Comparison of ENCODE assay signal across 18 cellular contexts in genomic region chr20:18431206-18431605, GRCh38. TPM values are rescaled to one million over a fixed set of nuclear protein-coding genes. Genes with fewer than 3 reads are reported as not detected.
A peak's percentile ranks its signal among the peaks of the same experiment; 100 is the strongest.
DNase-seq lines count a peak whose midpoint lies in the region; ATAC-seq and TF ChIP-seq lines count a peak whose summit lies in the region.
"Had no signal": no experiment of that assay in that cellular context is flagged by ENCODE, and none has a peak within 500 bp of the region (broad histone marks: within the 10 kb centered on the region; RNA-seq: fewer than 3 reads in every experiment).

No MANE protein-coding gene starts in this region.

- no peaks in the 10 kb centered on the region for H3K79me1 ChIP-seq in trophoblast cell (ENCODE audit: low read length)

- no peak overlapping the region for H3K4me2 ChIP-seq in trophoblast cell (ENCODE audit: low read length)

- intact Hi-C loops in transverse colon (cut with DNase I; ENCODE audit: low total_unique reads) = no loop called here

- H3K27ac Mint-ChIP-seq in WTC11 = no peak overlapping the region

- H3K79me2 ChIP-seq in trophoblast cell (ENCODE audit: control insufficient read depth, insufficient read depth, low read length, poor library complexity) = no peaks in the 10 kb centered on the region

- H3K9ac ChIP-seq in trophoblast cell (ENCODE audit: low read length) = no peak overlapping the region

- WGBS in trophoblast cell (ENCODE audit: extremely low coverage, insufficient coverage, insufficient read length) = no CpG with 5 or more reads among the region's 6 CpGs
- WGBS in transverse colon (ENCODE audit: low coverage in 1 of 2), 2 donors = 91 to 93% methylated on average over 2 to 6 of the region's 6 CpGs

- H3K9me3 ChIP-seq in HEK293 (ENCODE audit: control insufficient read depth, insufficient read depth, low read depth, low read length) (no peaks in the 10 kb centered on the region), trophoblast cell (ENCODE audit: insufficient read depth, low read depth, low read length) (no peaks in the 10 kb centered on the region), transverse colon (no peaks in the 10 kb centered on the region)

- no peak for DNase-seq in WTC11 (ENCODE audit: low spot score)
- DNase-seq in iPS-NIHi7 (ENCODE audit: extremely low spot score) = peak; percentile 34
- peak; percentile 96 for DNase-seq in trophoblast cell
- DNase-seq in transverse colon = no peak
- no peak for DNase-seq in amygdala (lab: John Stamatoyannopoulos, UW)
- DNase-seq: C1 segment of cervical spinal cord; DND-41; H9; NCI-H1092 treated with DMSO at 0.1 percent for 48 hours; NCI-H146; NCI-H2029 treated with DMSO at 0.1 percent for 48 hours; NCI-H2171; NCI-H446; NK-92 treated with Interleukin-12 subunit alpha and Interleukin-12 subunit beta, amount 100 ng/mL, for 24 hours; Right ventricle myocardium superior had no signal

- H3K27ac ChIP-seq in HEK293 (ENCODE audit: extremely low read depth, low read depth, low read length) (no peak overlapping the region), trophoblast cell (ENCODE audit: low read depth, low read length) (no peak overlapping the region), transverse colon (no peak overlapping the region)
- H3K27ac ChIP-seq: SK-N-MC had no signal

- no peak overlapping the region for H2AK5ac ChIP-seq in trophoblast cell (ENCODE audit: low read length)

- no peak overlapping the region for H4K8ac ChIP-seq in trophoblast cell (ENCODE audit: low read depth, low read length)

- no peak overlapping the region for H3K14ac ChIP-seq in trophoblast cell (ENCODE audit: low read length)

- H3K4me3 ChIP-seq in HEK293 (ENCODE audit: low read depth, low read length) (no peak overlapping the region), trophoblast cell (ENCODE audit: low read depth, low read length) (no peak overlapping the region), transverse colon (no peak overlapping the region)
- H3K4me3 ChIP-seq: SK-N-MC had no signal

- H3K4me1 ChIP-seq in HEK293 (ENCODE audit: control insufficient read depth, insufficient read depth, low read length) (peaks cover 20% of the 10 kb centered on the region), trophoblast cell (ENCODE audit: control insufficient read depth in 1 of 2, insufficient read depth in 2 of 2, low read length in 2 of 2) (no peaks in the 10 kb centered on the region), transverse colon (peaks cover 0 to 24% (median 12%) of the 10 kb centered on the region in 4 donors)

- TF ChIP-seq EP300 in transverse colon (IDR thresholded peaks at IDR 0.05; ENCODE audit: low read depth) = no peak

- no peak overlapping the region for H3K4ac ChIP-seq in trophoblast cell (ENCODE audit: low read depth, low read length)

- no peak overlapping the region for H2BK120ac ChIP-seq in trophoblast cell (ENCODE audit: insufficient read depth, low read length, poor library complexity)

- ATAC-seq in WTC11 (peak; percentile 30; the same call in 1 of the 2 replicates), GM21526 (IDR thresholded peaks at IDR 0.05; ENCODE audit: low FRiP score, unreplicated experiment) (no peak)

- in situ Hi-C loops in transverse colon (cut with MboI; ENCODE audit: low pct_ligation_motif_present in 1 of 4, low pct_unique_long_range_greater_than_20kb in 1 of 4, low sequenced_read_pairs in 3 of 4) = no loop called here

- H3K27me3 Mint-ChIP-seq in WTC11 (ENCODE audit: low read depth) = no peaks in the 10 kb centered on the region

- H3K4me3 Mint-ChIP-seq in WTC11 = no peak overlapping the region
- H3K4me3 Mint-ChIP-seq: H9 had no signal

- no peak overlapping the region for H3K23ac ChIP-seq in trophoblast cell (ENCODE audit: low read length)

- no peaks in the 10 kb centered on the region for H3K9me3 Mint-ChIP-seq in WTC11
- H3K9me3 Mint-ChIP-seq: H9 had no signal

- peak; percentile 73 for TF ChIP-seq CTCF in HEK293 (tag by site-specific recombination; IDR thresholded peaks at IDR 0.05)
- no peak for TF ChIP-seq CTCF in WTC11 (IDR thresholded peaks at IDR 0.05)
- TF ChIP-seq CTCF in transverse colon (IDR thresholded peaks at IDR 0.05) = no peak

- CTCF ChIA-PET in HEK293 (lab: Yijun Ruan, JAX) (interaction anchor here (0.7 kb wide), 2 partner anchors 8 to 746 kb away, joined by 3 read pairs; no protein-coding TSS in a partner anchor), WTC11 (lab: Charles Lee) (no interaction called here)

- no peak overlapping the region for H4K12ac ChIP-seq in trophoblast cell (ENCODE audit: low read depth, low read length)

- H2AFZ ChIP-seq in trophoblast cell (ENCODE audit: insufficient read depth, low read length, poor library complexity) = no peak overlapping the region

- H3K36me3 ChIP-seq in HEK293 (ENCODE audit: control insufficient read depth in 2 of 2, insufficient read depth in 1 of 2, low read length in 2 of 2) (no peaks in the 10 kb centered on the region), trophoblast cell (ENCODE audit: control insufficient read depth in 1 of 2, insufficient read depth in 2 of 2, low read length in 2 of 2) (no peaks in the 10 kb centered on the region), transverse colon (no peaks in the 10 kb centered on the region)

- no peak overlapping the region for H4K91ac ChIP-seq in trophoblast cell (ENCODE audit: low read depth, low read length)

- no peak for TF ChIP-seq POLR2A in transverse colon (IDR thresholded peaks at IDR 0.05)

- no peak overlapping the region for H2BK5ac ChIP-seq in trophoblast cell (ENCODE audit: low read depth, low read length, poor library complexity)

- H3K36me3 Mint-ChIP-seq in WTC11 = no peaks in the 10 kb centered on the region

- no peak overlapping the region for H2BK12ac ChIP-seq in trophoblast cell (ENCODE audit: low read length)

- H3K27me3 ChIP-seq in trophoblast cell (ENCODE audit: insufficient read depth, low read length) = no peaks in the 10 kb centered on the region
- no peaks in the 10 kb centered on the region for H3K27me3 ChIP-seq in transverse colon

- H3K4me1 Mint-ChIP-seq in WTC11 = no peaks in the 10 kb centered on the region; the same call in 1 of the 2 replicates
- H3K4me1 Mint-ChIP-seq: H9 had no signal

- no peak overlapping the region for H3K18ac ChIP-seq in trophoblast cell (ENCODE audit: low read length)

- POLR2A ChIA-PET in HEK293 (lab: Yijun Ruan, JAX) (no interaction called here), WTC11 (lab: Charles Lee) (no interaction called here)

TF ChIP-seq in HEK293, 187 proteins besides CTCF, POLR2A, EP300 and RAD21 (continues in another document):
- TF ChIP-seq ZBTB26 (tag by site-specific recombination; optimal IDR thresholded peaks at IDR 0.05) = no peak
- TF ChIP-seq GLIS1 (tag by site-specific recombination; IDR thresholded peaks at IDR 0.05) = peak; percentile 91
- no peak for TF ChIP-seq ZNF175 (tag by site-specific recombination; IDR thresholded peaks at IDR 0.05)
- TF ChIP-seq OSR2 (tag by site-specific recombination; IDR thresholded peaks at IDR 0.05) = peak; percentile 57
- TF ChIP-seq ZNF654 (tag by site-specific recombination; IDR thresholded peaks at IDR 0.05; ENCODE audit: low read depth) = peak; percentile 33; the same call in 1 of the 2 replicates
- no peak for TF ChIP-seq ZFP3 (tag by site-specific recombination; IDR thresholded peaks at IDR 0.05; ENCODE audit: low read depth)
- TF ChIP-seq ZBTB17 (tag by site-specific recombination; IDR thresholded peaks at IDR 0.05) = peak; percentile 92
- TF ChIP-seq ZNF658 (tag by site-specific recombination; IDR thresholded peaks at IDR 0.05) = no peak
- TF ChIP-seq KLF7 (tag by site-specific recombination; IDR thresholded peaks at IDR 0.05; ENCODE audit: borderline replicate concordance) = no peak
- no peak for TF ChIP-seq ZNF768 (tag by site-specific recombination; IDR thresholded peaks at IDR 0.05)

TF ChIP-seq in WTC11, 78 proteins besides CTCF, POLR2A, EP300 and RAD21 (continues in another document):
- no peak for TF ChIP-seq E2F4 (CRISPR knock-in tag; IDR thresholded peaks at IDR 0.05; ENCODE audit: borderline replicate concordance, low read depth)
- TF ChIP-seq ZNF232 (CRISPR knock-in tag; IDR thresholded peaks at IDR 0.05) = no peak
- no peak for TF ChIP-seq RORB (CRISPR knock-in tag; IDR thresholded peaks at IDR 0.05)
- TF ChIP-seq CREM (CRISPR knock-in tag; IDR thresholded peaks at IDR 0.05) = no peak
- no peak for TF ChIP-seq KAT7 (CRISPR knock-in tag; IDR thresholded peaks at IDR 0.05; ENCODE audit: borderline replicate concordance)
- TF ChIP-seq CREB1 (CRISPR knock-in tag; IDR thresholded peaks at IDR 0.05) = no peak
- no peak for TF ChIP-seq NFYB (CRISPR knock-in tag; conservative IDR thresholded peaks at IDR 0.05; ENCODE audit: low read depth)
- no peak for TF ChIP-seq ATF3 (CRISPR knock-in tag; conservative IDR thresholded peaks at IDR 0.05)
- no peak for TF ChIP-seq ZSCAN18 (CRISPR knock-in tag; IDR thresholded peaks at IDR 0.05)
- no peak for TF ChIP-seq NR1H2 (CRISPR knock-in tag; IDR thresholded peaks at IDR 0.05)
- TF ChIP-seq CBFB (CRISPR knock-in tag; IDR thresholded peaks at IDR 0.05; ENCODE audit: low read depth) = no peak

RNA-seq across cellular contexts. Expression of gene DZANK1, which starts 35.6 kb away (rescaled TPM):
- total RNA-seq in WTC11 (2021) (6.1 to 8.2 TPM (median 7.7 TPM) in 3 replicates), transverse colon (1 to 10 TPM; 1.2 to 3.8 (median 1.8) TPM)
- 1.4 TPM in 2 replicates for polyA plus RNA-seq in trophoblast cell (2013)

RNA-seq across cellular contexts. Expression of gene POLR3F, which starts 36.0 kb away (rescaled TPM):
- total RNA-seq in WTC11 (2021) (11.7 to 12.8 TPM (median 12.7 TPM) in 3 replicates), transverse colon (10 to 100 TPM in 1 of 4 donors, 1 to 10 TPM in 3; 1.9 to 37.2 (median 6.3) TPM)
- 7.1 and 7.6 TPM in 2 replicates for polyA plus RNA-seq in trophoblast cell (2013)

Comparison
In these comparisons a context has a peak if more than half of its experiments do, and no peak if none do; other contexts are left out.
1. DNase-seq: peak in iPS-NIHi7 (single experiment) and trophoblast cell (2 of 2); none in WTC11 (single experiment), transverse colon (single experiment) and amygdala (0 of 56).
2. Of the 8 proteins assayed by ChIP-seq in both HEK293 and WTC11: peak only in HEK293: CTCF; only in WTC11: none; in both: none; in neither: 7.